8 cellular contexts compared by ENCODE assay signal in genomic region chr12:14629832-14630688, GRCh38.
DNase-seq lines count a peak whose midpoint lies in the region; ATAC-seq lines count a peak whose summit lies in the region.

No MANE protein-coding gene starts in this region.

- DNase-seq in CD1c-positive myeloid dendritic cell (ENCODE audit: extremely low spot score): peak; percentile 75
- DNase-seq in NCI-H69 (lab: John Stamatoyannopoulos, UW): peak; percentile 67
- peak; percentile 60 for DNase-seq in activated CD4-positive, alpha-beta T cell treated with anti-CD3 and anti-CD28 coated beads, Interleukin-2, amount 50 U/mL, for 1 hour
- peak; percentile 81 for DNase-seq in ecto neural progenitor cell (ENCODE audit: low spot score)
- peak; percentile 77 to 87 for DNase-seq in lung microvascular endothelial cell (ENCODE audit: low read depth in 2 of 2)
- DNase-seq in stimulated activated CD8-positive, alpha-beta memory T cell treated with anti-CD3 and anti-CD28 coated beads, Interleukin-15, amount 100 ng/mL, for 48 hours (ENCODE audit: low read depth in 2 of 2): peak; percentile 19 to 30

- ATAC-seq in GM19372 (IDR thresholded peaks at IDR 0.05; ENCODE audit: low read depth, unreplicated experiment) (peak; percentile 83), HG03457 (IDR thresholded peaks at IDR 0.05; ENCODE audit: unreplicated experiment) (peak; percentile 74)

Comparison
In these comparisons a context has a peak if more than half of its experiments do, and no peak if none do; other contexts are left out.
1. Peak in every context shown above with its lines: DNase-seq and ATAC-seq.
2. DNase-seq: peak in every context shown above with its lines; median percentile 82 in lung microvascular endothelial cell; 81 in ecto neural progenitor cell; 75 in CD1c-positive myeloid dendritic cell; 67 in NCI-H69; 60 in activated CD4-positive, alpha-beta T cell treated with anti-CD3 and anti-CD28 coated beads, Interleukin-2, amount 50 U/mL, for 1 hour; 24 in stimulated activated CD8-positive, alpha-beta memory T cell treated with anti-CD3 and anti-CD28 coated beads, Interleukin-15, amount 100 ng/mL, for 48 hours.